Comparison of ENCODE assay signal across 26 cellular contexts in the genomic region with DNA sequence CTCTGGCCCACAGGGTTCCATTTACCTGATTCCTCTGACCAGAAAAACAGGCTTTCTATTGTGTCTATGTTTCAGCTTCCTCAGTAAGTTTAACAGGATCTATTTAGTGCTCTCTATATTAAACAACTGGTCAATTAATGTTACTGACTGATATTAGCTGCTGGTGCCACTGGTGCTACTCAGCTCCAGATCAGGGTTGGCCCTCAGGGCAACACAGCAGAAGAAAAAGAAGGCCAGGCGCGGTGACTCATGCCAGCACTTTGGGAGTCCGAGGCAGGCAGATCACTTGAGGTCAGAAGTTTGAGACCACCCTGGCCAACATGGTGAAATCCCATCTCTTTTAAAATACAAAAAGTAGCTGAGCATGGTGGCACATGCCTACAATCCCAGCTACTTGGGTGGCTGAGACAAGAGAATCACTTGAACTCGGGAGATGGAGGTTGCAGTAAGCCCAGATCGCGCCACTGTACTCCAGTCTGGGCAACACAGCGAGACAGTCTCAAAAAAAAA.
"Had no signal": no experiment of that assay in that cellular context is flagged by ENCODE, and none has a peak within 500 bp of the region (broad histone marks: within the 10 kb centered on the region; RNA-seq: fewer than 3 reads in every experiment).

No MANE protein-coding gene starts in this region.

- H3K4me2 ChIP-seq: KMS-11, SK-N-SH had no signal

- H3K9me3 ChIP-seq: SK-N-SH had no signal

- H3K4me3 Mint-ChIP-seq: IgD-negative memory B cell, T-cell had no signal

- H3K27me3 Mint-ChIP-seq: IgD-negative memory B cell, T-cell had no signal

- H3K4me3 ChIP-seq: K562, Peyer's patch had no signal

- H3K9me2 ChIP-seq: SK-N-SH had no signal

- H3K27me3 ChIP-seq: Peyer's patch had no signal

- H3K9ac ChIP-seq: KMS-11, SK-N-SH had no signal

- H3K4me1 Mint-ChIP-seq: IgD-negative memory B cell had no signal

- H3K4me1 ChIP-seq: Peyer's patch had no signal

- H3K27ac Mint-ChIP-seq: IgD-negative memory B cell, T-cell had no signal

- DNase-seq: Kasumi-1, NCI-H1092 treated with DMSO at 0.1 percent for 48 hours, NCI-H1436, NCI-H187, NCI-H2029, NCI-H2081 treated with DMSO at 0.1 percent for 48 hours, NCI-H2171, NCI-H226, NCI-H446, NCI-H510A, NCI-H524 treated with DMSO at 0.1 percent for 48 hours, NCI-H69, NCI-H774, PC-3, Peyer's patch, Right ventricle myocardium superior, RPMI8226, SIG-M5, SK-N-SH, SW 1271, T-cell had no signal

- H3K27ac ChIP-seq: HL-60, KMS-11, Peyer's patch had no signal

- FAIRE-seq: HTR-8/SVneo, K562 had no signal

- ATAC-seq: K562, PC-3, T-cell had no signal
